In genomic region chr22:20985720-20986119, GRCh38 we compare ENCODE assay signal across 30 cellular contexts. TPM values are rescaled to one million over a fixed set of nuclear protein-coding genes. Genes with fewer than 3 reads are reported as not detected.
DNase-seq lines count a peak whose midpoint lies in the region; ATAC-seq, FAIRE-seq and TF ChIP-seq lines count a peak whose summit lies in the region.
"Had no signal": no experiment of that assay in that cellular context is flagged by ENCODE, and none has a peak within 500 bp of the region (broad histone marks: within the 10 kb centered on the region; RNA-seq: fewer than 3 reads in every experiment).

No MANE protein-coding gene starts in this region.

- H3K9me3 ChIP-seq in astrocyte (ENCODE audit: insufficient read depth, low read depth, low read length): no peaks in the 10 kb centered on the region
- H3K9me3 ChIP-seq in kidney (ENCODE audit: control insufficient read depth in 1 of 2, low read length in 2 of 2): no peaks in the 10 kb centered on the region
- no peaks in the 10 kb centered on the region for H3K9me3 ChIP-seq in neuronal stem cell (replicated peaks in 1 of 2; ENCODE audit: control insufficient read depth in 2 of 2, insufficient read depth in 1 of 2, low read depth in 1 of 2, low read length in 2 of 2)
- H3K9me3 ChIP-seq: BE2C, BLaER1 had no signal

- POLR2A ChIA-PET in activated CD8-positive, alpha-beta T cell treated with anti-CD3 and anti-CD28 coated beads for 36 hours (lab: Charles Lee): interaction anchor here (3.6 kb wide), 1 partner anchor 13 kb away, joined by 20 read pairs; no protein-coding TSS in a partner anchor

- H3K9ac ChIP-seq in astrocyte (ENCODE audit: low read length): no peak overlapping the region
- H3K9ac ChIP-seq in kidney (ENCODE audit: low read length in 2 of 2): no peak overlapping the region
- no peak overlapping the region for H3K9ac ChIP-seq in neuronal stem cell (ENCODE audit: low read depth, low read length, poor library complexity)
- H3K9ac ChIP-seq: BLaER1 had no signal

- no peak overlapping the region for H2BK12ac ChIP-seq in neuronal stem cell (ENCODE audit: low read length)

- peaks cover 8% of the 10 kb centered on the region for H3K79me1 ChIP-seq in neuronal stem cell (ENCODE audit: low read depth, low read length)

- DNase-seq in astrocyte (ENCODE audit: low read depth): no peak
- DNase-seq in kidney: peak; percentile 32
- no peak for DNase-seq in neuronal stem cell (ENCODE audit: low spot score)
- DNase-seq in mesenteric fat pad (ENCODE audit: low spot score): no peak
- DNase-seq in activated CD8-positive, alpha-beta T cell treated with anti-CD3 and anti-CD28 coated beads for 36 hours: no peak
- DNase-seq: 8988T; ACHN; BE2C; C1 segment of cervical spinal cord; CD4-positive, alpha-beta memory T cell; CD4-positive, CD25-positive, alpha-beta regulatory T cell; CD8-positive, alpha-beta memory T cell; COR-L47; DMS 273 treated with DMSO at 0.1 percent for 48 hours; DMS153; DMS53; DMS79; DND-41; EL; GDM1 had no signal

- H3K4me3 ChIP-seq in astrocyte (ENCODE audit: insufficient read depth, low read depth, low read length) (no peak overlapping the region), kidney (ENCODE audit: low read length in 2 of 2) (no peak overlapping the region), neuronal stem cell (ENCODE audit: low read length in 2 of 2) (no peak overlapping the region)
- H3K4me3 ChIP-seq: BLaER1, GM12878 had no signal

- ATAC-seq in GM21390 (IDR thresholded peaks at IDR 0.05; ENCODE audit: unreplicated experiment): no peak
- ATAC-seq in activated CD8-positive, alpha-beta T cell treated with anti-CD3 and anti-CD28 coated beads for 36 hours: no peak
- ATAC-seq: GM12878 had no signal

- H2AFZ ChIP-seq in astrocyte (ENCODE audit: low read depth, low read length) (no peak overlapping the region), neuronal stem cell (ENCODE audit: low read length) (no peak overlapping the region)

- CTCF ChIA-PET in activated CD8-positive, alpha-beta T cell treated with anti-CD3 and anti-CD28 coated beads for 36 hours (lab: Charles Lee): no interaction called here

- no peak overlapping the region for H3K23ac ChIP-seq in neuronal stem cell (ENCODE audit: low read depth, low read length, poor library complexity)

- no peak overlapping the region for H2BK120ac ChIP-seq in neuronal stem cell (ENCODE audit: low read depth, low read length)

- WGBS in neuronal stem cell (ENCODE audit: extremely low coverage in 2 of 2, insufficient read length in 2 of 2, insufficient replicate concordance in 1 of 2), 2 donors: no CpG with 5 or more reads among the region's 7 CpGs

- no peak for TF ChIP-seq CTCF in astrocyte (IDR thresholded peaks at IDR 0.05; ENCODE audit: insufficient read depth, low read depth, low read length)
- TF ChIP-seq CTCF in kidney (IDR thresholded peaks at IDR 0.05; ENCODE audit: borderline replicate concordance, extremely low read depth, insufficient read depth): no peak
- no peak for TF ChIP-seq CTCF in activated CD8-positive, alpha-beta T cell treated with anti-CD3 and anti-CD28 coated beads for 36 hours (IDR thresholded peaks at IDR 0.05)

- H4K91ac ChIP-seq in neuronal stem cell (ENCODE audit: low read depth, low read length, poor library complexity): peak overlapping the region; percentile 35

- no peak overlapping the region for H3K14ac ChIP-seq in neuronal stem cell (ENCODE audit: low read length)

- no peak overlapping the region for H3K4ac ChIP-seq in neuronal stem cell (ENCODE audit: low read length)

- H3K36me3 ChIP-seq in astrocyte (ENCODE audit: insufficient read depth, low read length) (peaks cover 7% of the 10 kb centered on the region), kidney (ENCODE audit: control insufficient read depth in 1 of 2, insufficient read depth in 2 of 2, low read length in 2 of 2) (peaks cover 2 to 5% of the 10 kb centered on the region in 2 donors), neuronal stem cell (replicated peaks in 1 of 2; ENCODE audit: control insufficient read depth in 2 of 2, insufficient read depth in 2 of 2, low read length in 2 of 2) (peaks cover 14 to 44% of the 10 kb centered on the region in 2 donors)

- H4K8ac ChIP-seq in neuronal stem cell (ENCODE audit: low read depth, low read length): no peak overlapping the region

- H3K27me3 Mint-ChIP-seq in astrocyte (ENCODE audit: low read depth, unreplicated experiment): no peaks in the 10 kb centered on the region
- H3K27me3 Mint-ChIP-seq in activated CD8-positive, alpha-beta T cell treated with anti-CD3 and anti-CD28 coated beads for 36 hours: no peaks in the 10 kb centered on the region
- H3K27me3 Mint-ChIP-seq: CD4-positive, alpha-beta memory T cell; CD4-positive, CD25-positive, alpha-beta regulatory T cell had no signal

- H3K4me2 ChIP-seq in astrocyte (ENCODE audit: low read length): no peak overlapping the region
- H3K4me2 ChIP-seq in neuronal stem cell (ENCODE audit: insufficient read depth, low read length, poor library complexity, severe bottlenecking): no peak overlapping the region
- H3K4me2 ChIP-seq: BLaER1 had no signal

- H3K18ac ChIP-seq in neuronal stem cell (ENCODE audit: low read length): no peak overlapping the region

- peaks cover 13% of the 10 kb centered on the region for H4K20me1 ChIP-seq in astrocyte (ENCODE audit: insufficient read depth, low read length)

- no peaks in the 10 kb centered on the region for H3K27me3 ChIP-seq in astrocyte (ENCODE audit: insufficient read depth, low read length)
- no peaks in the 10 kb centered on the region for H3K27me3 ChIP-seq in neuronal stem cell (ENCODE audit: control insufficient read depth in 3 of 3, insufficient read depth in 3 of 3, low read depth in 1 of 3, low read length in 3 of 3)
- H3K27me3 ChIP-seq: BE2C, BLaER1 had no signal

- peak overlapping the region; percentile 22 for H3K4me3 Mint-ChIP-seq in astrocyte (ENCODE audit: unreplicated experiment)
- no peak overlapping the region for H3K4me3 Mint-ChIP-seq in activated CD8-positive, alpha-beta T cell treated with anti-CD3 and anti-CD28 coated beads for 36 hours
- H3K4me3 Mint-ChIP-seq: CD14-positive monocyte; CD4-positive, alpha-beta memory T cell had no signal

- H2BK5ac ChIP-seq in neuronal stem cell (ENCODE audit: low read length): no peak overlapping the region

- peaks cover 17% of the 10 kb centered on the region for H3K36me3 Mint-ChIP-seq in astrocyte (ENCODE audit: low read depth, unreplicated experiment)
- peaks cover 17% of the 10 kb centered on the region for H3K36me3 Mint-ChIP-seq in activated CD8-positive, alpha-beta T cell treated with anti-CD3 and anti-CD28 coated beads for 36 hours (ENCODE audit: low read depth)

- FAIRE-seq in astrocyte (lab: Jason Lieb, UNC) (no peak), kidney (lab: Jason Lieb, UNC) (no peak)
- FAIRE-seq: A204.1, GM12878, GM12892, GM18507 had no signal

- H2AK5ac ChIP-seq in neuronal stem cell (ENCODE audit: low read depth, low read length): no peak overlapping the region

- H3K4me1 Mint-ChIP-seq in astrocyte (ENCODE audit: low read depth, unreplicated experiment): peaks cover 2% of the 10 kb centered on the region
- H3K4me1 Mint-ChIP-seq in activated CD8-positive, alpha-beta T cell treated with anti-CD3 and anti-CD28 coated beads for 36 hours (ENCODE audit: low read depth): peaks cover 26% of the 10 kb centered on the region

- H3K4me1 ChIP-seq in astrocyte (ENCODE audit: insufficient read depth, low read length) (peaks cover 17% of the 10 kb centered on the region), kidney (ENCODE audit: control insufficient read depth in 1 of 2, insufficient read depth in 1 of 2, low read depth in 1 of 2, low read length in 2 of 2) (peaks cover 15 to 16% of the 10 kb centered on the region in 2 donors), neuronal stem cell (ENCODE audit: control insufficient read depth in 2 of 2, insufficient read depth in 1 of 2, low read depth in 1 of 2, low read length in 2 of 2) (peaks cover 8 to 9% of the 10 kb centered on the region in 2 donors)
- H3K4me1 ChIP-seq: BE2C had no signal

- H3K79me2 ChIP-seq in astrocyte (ENCODE audit: insufficient read depth, low read length): peaks cover 24% of the 10 kb centered on the region

- intact Hi-C loops in kidney (cut with DNase I): no loop called here
- intact Hi-C loops in activated CD8-positive, alpha-beta T cell treated with anti-CD3 and anti-CD28 coated beads for 36 hours (cut with micrococcal nuclease): no loop called here

- H3K27ac ChIP-seq in astrocyte (ENCODE audit: low read depth, low read length) (no peak overlapping the region), kidney (ENCODE audit: low read depth in 2 of 2, low read length in 2 of 2) (no peak overlapping the region), neuronal stem cell (replicated peaks; ENCODE audit: low read length) (no peak overlapping the region)
- H3K27ac ChIP-seq: BLaER1 had no signal

- no peaks in the 10 kb centered on the region for H3K9me3 Mint-ChIP-seq in astrocyte (ENCODE audit: unreplicated experiment)
- no peaks in the 10 kb centered on the region for H3K9me3 Mint-ChIP-seq in activated CD8-positive, alpha-beta T cell treated with anti-CD3 and anti-CD28 coated beads for 36 hours
- H3K9me3 Mint-ChIP-seq: CD14-positive monocyte; CD4-positive, alpha-beta memory T cell; CD4-positive, CD25-positive, alpha-beta regulatory T cell; CD8-positive, alpha-beta memory T cell had no signal

- no peak overlapping the region for H3K27ac Mint-ChIP-seq in astrocyte (ENCODE audit: unreplicated experiment)
- H3K27ac Mint-ChIP-seq in activated CD8-positive, alpha-beta T cell treated with anti-CD3 and anti-CD28 coated beads for 36 hours: no peak overlapping the region

- H2BK15ac ChIP-seq in neuronal stem cell (ENCODE audit: low read length): no peak overlapping the region

RNA-seq across cellular contexts. Expression of gene LZTR1, which starts 3.6 kb away (rescaled TPM):
- total RNA-seq in astrocyte (62.0 and 68.9 TPM in 2 replicates), kidney (66.4 TPM), mesenteric fat pad (70.8 TPM)
- polyA plus RNA-seq in kidney (ENCODE audit: insufficient read depth, low read depth, low replicate concordance): 24.3 TPM
- 16.5 TPM for polyA plus RNA-seq in neuronal stem cell (2013, experiment 1 of 2)
- polyA plus RNA-seq in neuronal stem cell (2013, experiment 2 of 2): 16.1 TPM
- 10 to 100 TPM; 29.1 to 34.5 TPM for total RNA-seq in activated CD8-positive, alpha-beta T cell treated with anti-CD3 and anti-CD28 coated beads for 36 hours

RNA-seq across cellular contexts. Expression of gene THAP7, which starts 16.2 kb away (rescaled TPM):
- total RNA-seq in astrocyte (12.1 and 12.2 TPM in 2 replicates), kidney (25.5 TPM), mesenteric fat pad (15.5 TPM)
- 44.1 TPM for polyA plus RNA-seq in kidney (ENCODE audit: insufficient read depth, low read depth, low replicate concordance)
- 26.5 TPM for polyA plus RNA-seq in neuronal stem cell (2013, experiment 1 of 2)
- 28.4 TPM for polyA plus RNA-seq in neuronal stem cell (2013, experiment 2 of 2)
- total RNA-seq in activated CD8-positive, alpha-beta T cell treated with anti-CD3 and anti-CD28 coated beads for 36 hours: 10 to 100 TPM; 23.7 to 23.8 TPM

RNA-seq across cellular contexts. Expression of gene AIFM3, which starts 18.7 kb away (rescaled TPM):
- total RNA-seq in astrocyte (0.48 and 0.67 TPM in 2 replicates), kidney (3.1 TPM), mesenteric fat pad (2.1 TPM)
- polyA plus RNA-seq in kidney (ENCODE audit: insufficient read depth, low read depth, low replicate concordance): 4.4 TPM
- polyA plus RNA-seq in neuronal stem cell (2013, experiment 1 of 2): 3.9 TPM
- 4.0 TPM for polyA plus RNA-seq in neuronal stem cell (2013, experiment 2 of 2)
- under 1 TPM; 0.25 to 0.40 TPM for total RNA-seq in activated CD8-positive, alpha-beta T cell treated with anti-CD3 and anti-CD28 coated beads for 36 hours
- total RNA-seq: A673 had no signal
- polyA plus RNA-seq: CD4-positive, alpha-beta memory T cell; CD4-positive, CD25-positive, alpha-beta regulatory T cell; CD8-positive, alpha-beta memory T cell had no signal

RNA-seq across cellular contexts. Expression of gene P2RX6, which starts 29.2 kb away (rescaled TPM):
- 0.22 and 0.45 TPM in 2 replicates for total RNA-seq in astrocyte
- total RNA-seq in kidney: 1.0 TPM
- polyA plus RNA-seq in kidney (ENCODE audit: insufficient read depth, low read depth, low replicate concordance): 1.6 TPM
- polyA plus RNA-seq in neuronal stem cell (2013, experiment 1 of 2): 0.43 TPM
- polyA plus RNA-seq in neuronal stem cell (2013, experiment 2 of 2): 0.53 TPM
- 1.2 TPM for total RNA-seq in mesenteric fat pad
- under 1 TPM; 0.22 to 0.25 TPM for total RNA-seq in activated CD8-positive, alpha-beta T cell treated with anti-CD3 and anti-CD28 coated beads for 36 hours
- polyA plus RNA-seq: CD14-positive monocyte had no signal

RNA-seq across cellular contexts. Expression of gene SLC7A4, which starts 46.6 kb away (rescaled TPM):
- total RNA-seq in astrocyte: 0.31 and 0.93 TPM in 2 replicates
- total RNA-seq in kidney: 0.57 TPM
- polyA plus RNA-seq in kidney (ENCODE audit: insufficient read depth, low read depth, low replicate concordance): 1.2 TPM
- polyA plus RNA-seq in neuronal stem cell (2013, experiment 1 of 2): 0.18 TPM
- 0.24 TPM for polyA plus RNA-seq in neuronal stem cell (2013, experiment 2 of 2)
- total RNA-seq in mesenteric fat pad: 7.6 TPM
- total RNA-seq in activated CD8-positive, alpha-beta T cell treated with anti-CD3 and anti-CD28 coated beads for 36 hours: not detected
- total RNA-seq: A673; CD4-positive, alpha-beta memory T cell; CD4-positive, CD25-positive, alpha-beta regulatory T cell; Daoy; G401 had no signal
- polyA plus RNA-seq: CD14-positive monocyte had no signal
